Comparison of ENCODE assay signal across 14 cellular contexts in the genomic region with DNA sequence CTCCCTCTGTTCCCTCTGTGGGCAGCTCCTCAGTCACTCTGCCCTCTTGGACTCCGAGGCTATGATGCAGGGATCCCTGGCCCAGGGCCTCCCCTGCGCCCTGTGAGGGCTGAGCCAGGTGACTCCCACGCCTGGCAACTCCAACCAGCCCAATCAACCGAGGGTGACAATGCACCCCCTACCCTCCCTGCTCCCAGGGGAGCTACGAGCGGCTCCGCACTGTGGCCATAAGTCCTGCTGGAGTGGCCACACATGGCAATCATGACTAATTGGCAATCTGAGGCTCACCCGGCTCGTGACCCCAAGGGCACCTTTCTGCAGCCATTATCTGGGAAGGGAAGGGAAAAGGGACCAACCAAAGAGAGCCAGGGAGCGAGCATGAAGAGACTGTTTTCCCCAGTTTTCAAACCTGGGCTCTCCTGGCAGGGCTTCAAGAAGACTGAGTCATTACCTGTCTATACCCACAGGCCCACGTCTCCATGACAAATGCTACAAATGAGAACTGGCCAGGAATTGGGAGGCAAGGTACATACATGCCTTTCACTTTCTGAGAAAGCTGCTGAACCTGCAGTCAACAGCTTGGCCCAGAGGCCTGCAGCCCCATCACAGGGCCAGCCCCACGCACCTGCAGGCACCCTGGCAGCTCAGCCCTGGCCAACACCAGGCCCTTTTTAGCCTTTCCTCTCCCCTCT. TPM values are rescaled to one million over a fixed set of nuclear protein-coding genes. Genes with fewer than 3 reads are reported as not detected.
DNase-seq lines count a peak whose midpoint lies in the region; ATAC-seq, FAIRE-seq and TF ChIP-seq lines count a peak whose summit lies in the region.
"Had no signal": no experiment of that assay in that cellular context is flagged by ENCODE, and none has a peak within 500 bp of the region (broad histone marks: within the 10 kb centered on the region; RNA-seq: fewer than 3 reads in every experiment).

No MANE protein-coding gene starts in this region.

- TF ChIP-seq EP300 in stomach (IDR thresholded peaks at IDR 0.05), result no peak

- no peak overlapping the region for H2BK15ac ChIP-seq in mesendoderm (replicated peaks; ENCODE audit: low read depth)

- no peak for TF ChIP-seq POLR2A in stomach (IDR thresholded peaks at IDR 0.05)

- H3K27me3 ChIP-seq in astrocyte (ENCODE audit: insufficient read depth, low read length) (no peaks in the 10 kb centered on the region), stomach (no peaks in the 10 kb centered on the region), mesendoderm (ENCODE audit: insufficient read depth, low read length, poor library complexity) (no peaks in the 10 kb centered on the region)

- intact Hi-C loops in left ventricle myocardium superior (cut with micrococcal nuclease) (no loop called here), stomach (cut with DNase I; ENCODE audit: low total_unique reads) (no loop called here)

- no peaks in the 10 kb centered on the region for H3K27me3 Mint-ChIP-seq in astrocyte (ENCODE audit: low read depth, unreplicated experiment)

- no peaks in the 10 kb centered on the region for H3K9me3 ChIP-seq in astrocyte (ENCODE audit: insufficient read depth, low read depth, low read length)
- H3K9me3 ChIP-seq in stomach, result no peaks in the 10 kb centered on the region
- H3K9me3 ChIP-seq: thoracic aorta had no signal

- H3K36me3 Mint-ChIP-seq in astrocyte (ENCODE audit: low read depth, unreplicated experiment), result no peaks in the 10 kb centered on the region

- no peak for FAIRE-seq in astrocyte (lab: Jason Lieb, UNC)
- FAIRE-seq: endometrium, G401.6, islet of Langerhans had no signal

- H3K4me1 ChIP-seq in astrocyte (ENCODE audit: insufficient read depth, low read length) (peaks cover 3% of the 10 kb centered on the region), stomach (peaks cover 0 to 32% (median 18%) of the 10 kb centered on the region in 4 donors), mesendoderm (ENCODE audit: control insufficient read depth, low read depth, low read length) (no peaks in the 10 kb centered on the region)

- H3K4me2 ChIP-seq in astrocyte (ENCODE audit: low read length), result no peak overlapping the region
- H3K4me2 ChIP-seq in mesendoderm (ENCODE audit: low read length), result no peak overlapping the region

- H3K27ac ChIP-seq in astrocyte (ENCODE audit: low read depth, low read length) (no peak overlapping the region), stomach (peak overlapping the region in 2 of 5 donors; percentile 18 to 30), mesendoderm (ENCODE audit: low read depth, low read length) (no peak overlapping the region)
- H3K27ac ChIP-seq: SK-N-MC, thoracic aorta had no signal

- H2AFZ ChIP-seq in astrocyte (ENCODE audit: low read depth, low read length), result no peak overlapping the region

- no peak overlapping the region for H3K9ac ChIP-seq in astrocyte (ENCODE audit: low read length)
- H3K9ac ChIP-seq in mesendoderm (ENCODE audit: low read length), result no peak overlapping the region

- H3K4ac ChIP-seq in mesendoderm (ENCODE audit: low read depth, low read length), result no peak overlapping the region

- peak; percentile 38 for DNase-seq in NCI-H2196 (lab: John Stamatoyannopoulos, UW; ENCODE audit: unreplicated experiment)
- no peak for DNase-seq in NCI-H2196 treated with DMSO at 0.1 percent for 48 hours (lab: John Stamatoyannopoulos, UW; ENCODE audit: unreplicated experiment)
- DNase-seq in astrocyte (ENCODE audit: low read depth), result peak; percentile 29
- DNase-seq in left ventricle myocardium superior, result no peak
- DNase-seq in stomach, result peak; percentile 56
- no peak for DNase-seq in NCI-H345 (lab: John Stamatoyannopoulos, UW)
- no peak for DNase-seq in mesendoderm
- DNase-seq: activated CD4-positive, alpha-beta T cell treated with anti-CD3 and anti-CD28 coated beads, Interleukin-2, amount 50 U/mL, for 4 hours had no signal

- H2BK120ac ChIP-seq in mesendoderm (ENCODE audit: low read depth, low read length), result no peak overlapping the region

- H3K4me3 ChIP-seq in astrocyte (ENCODE audit: insufficient read depth, low read depth, low read length), result no peak overlapping the region
- no peak overlapping the region for H3K4me3 ChIP-seq in stomach
- no peak overlapping the region for H3K4me3 ChIP-seq in mesendoderm (ENCODE audit: low read length)
- H3K4me3 ChIP-seq: SK-N-MC, thoracic aorta had no signal

- no peak overlapping the region for H2AK5ac ChIP-seq in mesendoderm (ENCODE audit: low read length)

- H4K20me1 ChIP-seq in astrocyte (ENCODE audit: insufficient read depth, low read length), result no peaks in the 10 kb centered on the region

- H2BK5ac ChIP-seq in mesendoderm (ENCODE audit: low read length), result no peak overlapping the region

- H4K8ac ChIP-seq in mesendoderm (ENCODE audit: low read depth, low read length), result no peak overlapping the region

- no peak overlapping the region for H3K27ac Mint-ChIP-seq in astrocyte (ENCODE audit: unreplicated experiment)

- no peak overlapping the region for H3K23ac ChIP-seq in mesendoderm (ENCODE audit: low read length)

- H3K56ac ChIP-seq in mesendoderm (ENCODE audit: low read length), result no peak overlapping the region

- ATAC-seq in left ventricle myocardium superior (peak; percentile 22), HG03097 (IDR thresholded peaks at IDR 0.05; ENCODE audit: low FRiP score, unreplicated experiment) (no peak)

- H4K5ac ChIP-seq in mesendoderm (ENCODE audit: low read length), result no peak overlapping the region

- H3K79me1 ChIP-seq in mesendoderm (ENCODE audit: low read length), result no peaks in the 10 kb centered on the region

- H3K36me3 ChIP-seq in astrocyte (ENCODE audit: insufficient read depth, low read length) (no peaks in the 10 kb centered on the region), stomach (peaks cover 5 to 49% (median 44%) of the 10 kb centered on the region in 4 donors), mesendoderm (ENCODE audit: control insufficient read depth, insufficient read depth, low read length) (no peaks in the 10 kb centered on the region)

- no peaks in the 10 kb centered on the region for H3K4me1 Mint-ChIP-seq in astrocyte (ENCODE audit: low read depth, unreplicated experiment)

- no peak overlapping the region for H3K18ac ChIP-seq in mesendoderm (ENCODE audit: low read length)

- no peaks in the 10 kb centered on the region for H3K79me2 ChIP-seq in astrocyte (ENCODE audit: insufficient read depth, low read length)
- H3K79me2 ChIP-seq in mesendoderm (ENCODE audit: control insufficient read depth, insufficient read depth, low read length), result no peaks in the 10 kb centered on the region

- TF ChIP-seq CTCF in astrocyte (IDR thresholded peaks at IDR 0.05; ENCODE audit: insufficient read depth, low read depth, low read length), result no peak
- TF ChIP-seq CTCF in stomach (IDR thresholded peaks at IDR 0.05), result no peak

- H3K4me3 Mint-ChIP-seq in astrocyte (ENCODE audit: unreplicated experiment), result no peak overlapping the region

- no peaks in the 10 kb centered on the region for H3K9me3 Mint-ChIP-seq in astrocyte (ENCODE audit: unreplicated experiment)

- 65 to 77% (median 73%) methylated on average over 12 of the region's 12 CpGs for WGBS in stomach, 5 donors
- no CpG with 5 or more reads among the region's 12 CpGs for WGBS in mesendoderm (ENCODE audit: extremely low coverage, insufficient coverage, low lambda C conversion rate)

RNA-seq across cellular contexts. Expression of a gene that starts 45.1 kb away (rescaled TPM):
- 1,040 and 1,129 TPM in 2 replicates for total RNA-seq in astrocyte
- 703 TPM for total RNA-seq in left ventricle myocardium superior
- total RNA-seq in stomach, result 1,000 to 10,000 TPM in 4 of 5 donors, 100 to 1,000 TPM in 1; 272 to 1,474 (median 1,038) TPM
- polyA plus RNA-seq in stomach, result 1,000 to 10,000 TPM; 5,640 to 7,137 (median 6,556) TPM
- 1,661 TPM for polyA plus RNA-seq in mesendoderm (2013, experiment 1 of 2)
- 1,744 TPM for polyA plus RNA-seq in mesendoderm (2013, experiment 2 of 2)

Comparison
In these comparisons a context has a peak if more than half of its experiments do, and no peak if none do; other contexts are left out.
1. DNase-seq: peak in NCI-H2196 (single experiment), astrocyte (single experiment) and stomach (single experiment); none in NCI-H2196 treated with DMSO at 0.1 percent for 48 hours (single experiment), left ventricle myocardium superior (single experiment), NCI-H345 (single experiment) and mesendoderm (single experiment).